In genomic region chrX:42752730-42753129, GRCh38 we compare ENCODE assay signal across 1 cellular context.
TF ChIP-seq lines count a peak whose summit lies in the region.

No MANE protein-coding gene starts in this region.

TF ChIP-seq in GM23338, 12 proteins besides CTCF, POLR2A, EP300 and RAD21 (continued from another document):
- TF ChIP-seq REST (IDR thresholded peaks at IDR 0.05; ENCODE audit: unreplicated experiment) (no peak), EZH2 (IDR thresholded peaks at IDR 0.05; ENCODE audit: low read depth, unreplicated experiment) (no peak), JUNB (IDR thresholded peaks at IDR 0.05; ENCODE audit: unreplicated experiment) (no peak)
